In genomic region chr19:1507763-1508506, GRCh38 we compare ENCODE assay signal across 1 cellular context.
A peak's percentile ranks its signal among the peaks of the same experiment; 100 is the strongest.
TF ChIP-seq lines count a peak whose summit lies in the region.

No MANE protein-coding gene starts in this region.

TF ChIP-seq in K562, 482 proteins besides CTCF, POLR2A, EP300 and RAD21 (continued from another document):
- TF ChIP-seq RBM34 (IDR thresholded peaks at IDR 0.05; ENCODE audit: borderline replicate concordance, insufficient read depth, low read length): no peak
- no peak for TF ChIP-seq PCBP1 (IDR thresholded peaks at IDR 0.05; ENCODE audit: low read depth, low read length, poor library complexity, severe bottlenecking)
- no peak for TF ChIP-seq ZC3H4 (CRISPR knock-in tag; IDR thresholded peaks at IDR 0.05; ENCODE audit: borderline replicate concordance)
- TF ChIP-seq ETV5 (CRISPR knock-in tag; IDR thresholded peaks at IDR 0.05; ENCODE audit: low read depth): 0 out of 2 replicates have a peak, but pooled peaks have one; percentile 47
- no peak for TF ChIP-seq THRAP3 (IDR thresholded peaks at IDR 0.05; ENCODE audit: borderline replicate concordance)
- TF ChIP-seq ZNF717 (CRISPR knock-in tag; IDR thresholded peaks at IDR 0.05): no peak
- TF ChIP-seq HMGXB4 (CRISPR knock-in tag; IDR thresholded peaks at IDR 0.05): no peak
- TF ChIP-seq EGR1 (conservative IDR thresholded peaks at IDR 0.05): peak; percentile 46; the same call in 1 of the 2 replicates
TF ChIP-seq in K562: peak in this region for 116.
